Comparison of ENCODE assay signal across 1 cellular context in genomic region chr4:6992728-6993655, GRCh38.
TF ChIP-seq lines count a peak whose summit lies in the region.

No MANE protein-coding gene starts in this region.

TF ChIP-seq in WTC11, 78 proteins besides CTCF, POLR2A, EP300 and RAD21 (continued from another document):
- no peak for TF ChIP-seq ARID4B (CRISPR knock-in tag; IDR thresholded peaks at IDR 0.05; ENCODE audit: borderline replicate concordance)
- no peak for TF ChIP-seq ZNF423 (CRISPR knock-in tag; IDR thresholded peaks at IDR 0.05)
- no peak for TF ChIP-seq NFE2L1 (CRISPR knock-in tag; IDR thresholded peaks at IDR 0.05)
- TF ChIP-seq JUN (CRISPR knock-in tag; IDR thresholded peaks at IDR 0.05) = no peak
- no peak for TF ChIP-seq CREM (CRISPR knock-in tag; IDR thresholded peaks at IDR 0.05)
- TF ChIP-seq E2F4 (CRISPR knock-in tag; IDR thresholded peaks at IDR 0.05; ENCODE audit: borderline replicate concordance, low read depth) = no peak
- TF ChIP-seq ATF1 (CRISPR knock-in tag; IDR thresholded peaks at IDR 0.05) = no peak
- TF ChIP-seq NFATC4 (CRISPR knock-in tag; IDR thresholded peaks at IDR 0.05) = no peak
- no peak for TF ChIP-seq FOXP4 (CRISPR knock-in tag; IDR thresholded peaks at IDR 0.05)
- TF ChIP-seq ZNF532 (CRISPR knock-in tag; IDR thresholded peaks at IDR 0.05; ENCODE audit: borderline replicate concordance) = no peak
- no peak for TF ChIP-seq ZNF425 (CRISPR knock-in tag; conservative IDR thresholded peaks at IDR 0.05)
- TF ChIP-seq EMX1 (CRISPR knock-in tag; IDR thresholded peaks at IDR 0.05) = no peak
- TF ChIP-seq, protein P1, sequence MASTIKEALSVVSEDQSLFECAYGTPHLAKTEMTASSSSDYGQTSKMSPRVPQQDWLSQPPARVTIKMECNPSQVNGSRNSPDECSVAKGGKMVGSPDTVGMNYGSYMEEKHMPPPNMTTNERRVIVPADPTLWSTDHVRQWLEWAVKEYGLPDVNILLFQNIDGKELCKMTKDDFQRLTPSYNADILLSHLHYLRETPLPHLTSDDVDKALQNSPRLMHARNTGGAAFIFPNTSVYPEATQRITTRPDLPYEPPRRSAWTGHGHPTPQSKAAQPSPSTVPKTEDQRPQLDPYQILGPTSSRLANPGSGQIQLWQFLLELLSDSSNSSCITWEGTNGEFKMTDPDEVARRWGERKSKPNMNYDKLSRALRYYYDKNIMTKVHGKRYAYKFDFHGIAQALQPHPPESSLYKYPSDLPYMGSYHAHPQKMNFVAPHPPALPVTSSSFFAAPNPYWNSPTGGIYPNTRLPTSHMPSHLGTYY (CRISPR knock-in tag; IDR thresholded peaks at IDR 0.05) = no peak
- no peak for TF ChIP-seq JAZF1 (CRISPR knock-in tag; IDR thresholded peaks at IDR 0.05)
- no peak for TF ChIP-seq GTF2I (CRISPR knock-in tag; conservative IDR thresholded peaks at IDR 0.05)
- TF ChIP-seq ZNF121 (CRISPR knock-in tag; IDR thresholded peaks at IDR 0.05) = no peak
- no peak for TF ChIP-seq HMGA2 (CRISPR knock-in tag; IDR thresholded peaks at IDR 0.05)
